1 cellular context compared by ENCODE assay signal in genomic region chr9:78031271-78031825, GRCh38.
TF ChIP-seq lines count a peak whose summit lies in the region.

Gene GNAQ, minus strand, starts transcription at chr9:78031811. Its CDS starts 576 bp downstream, at chr9:78031235.

TF ChIP-seq in HepG2, 621 proteins besides CTCF, POLR2A, EP300 and RAD21 (continued from another document and continues in another):
- TF ChIP-seq ZNF326 (CRISPR knock-in tag; IDR thresholded peaks at IDR 0.05; ENCODE audit: borderline replicate concordance) (no peak), KLF13 (CRISPR knock-in tag; IDR thresholded peaks at IDR 0.05) (no peak), MEIS1 (CRISPR knock-in tag; IDR thresholded peaks at IDR 0.05; ENCODE audit: borderline replicate concordance) (no peak), ZNF574 (CRISPR knock-in tag; IDR thresholded peaks at IDR 0.05) (no peak), ZFX (CRISPR knock-in tag; IDR thresholded peaks at IDR 0.05; ENCODE audit: low read depth) (0 out of 2 replicates have a peak, but pooled peaks have one; percentile 5), NR2C2 (CRISPR knock-in tag; IDR thresholded peaks at IDR 0.05; ENCODE audit: borderline replicate concordance) (no peak), ELK4 (CRISPR knock-in tag; IDR thresholded peaks at IDR 0.05; ENCODE audit: borderline replicate concordance) (no peak), ATF4 (CRISPR knock-in tag; IDR thresholded peaks at IDR 0.05) (no peak), SMARCC2 (IDR thresholded peaks at IDR 0.05) (no peak), GABPB1 (CRISPR knock-in tag; IDR thresholded peaks at IDR 0.05) (0 out of 2 replicates have a peak, but pooled peaks have one; percentile 9), RXRB (CRISPR knock-in tag; IDR thresholded peaks at IDR 0.05; ENCODE audit: borderline replicate concordance) (no peak), ZNF607 (CRISPR knock-in tag; IDR thresholded peaks at IDR 0.05; ENCODE audit: borderline replicate concordance) (no peak), TOE1 (CRISPR knock-in tag; IDR thresholded peaks at IDR 0.05) (no peak), FOXK1 (CRISPR knock-in tag; IDR thresholded peaks at IDR 0.05; ENCODE audit: borderline replicate concordance, low read depth) (no peak), ZBTB1 (CRISPR knock-in tag; IDR thresholded peaks at IDR 0.05; ENCODE audit: borderline replicate concordance) (no peak), ZNF235 (CRISPR knock-in tag; IDR thresholded peaks at IDR 0.05; ENCODE audit: borderline replicate concordance) (0 out of 2 replicates have a peak, but pooled peaks have one; percentile 10), ZNF20 (CRISPR knock-in tag; IDR thresholded peaks at IDR 0.05) (no peak), BORCS8-MEF2B (CRISPR knock-in tag; IDR thresholded peaks at IDR 0.05) (no peak), NR3C1 (CRISPR knock-in tag; IDR thresholded peaks at IDR 0.05) (no peak), TAF15 (IDR thresholded peaks at IDR 0.05; ENCODE audit: low read depth, low read length, poor library complexity, severe bottlenecking) (no peak), BCL6 (CRISPR knock-in tag; IDR thresholded peaks at IDR 0.05) (no peak), FOXA3 (CRISPR knock-in tag; IDR thresholded peaks at IDR 0.05) (no peak), EZH2 (conservative IDR thresholded peaks at IDR 0.05; ENCODE audit: low read depth, low read length) (no peak), TBL1XR1 (IDR thresholded peaks at IDR 0.05; ENCODE audit: borderline replicate concordance, low read length, partially characterized antibody) (no peak), NRL (CRISPR knock-in tag; IDR thresholded peaks at IDR 0.05; ENCODE audit: borderline replicate concordance) (no peak), ZNF275 (CRISPR knock-in tag; IDR thresholded peaks at IDR 0.05; ENCODE audit: borderline replicate concordance) (no peak), KLF11 (CRISPR knock-in tag; IDR thresholded peaks at IDR 0.05) (no peak), TAF1 (CRISPR knock-in tag; IDR thresholded peaks at IDR 0.05) (no peak), FOXM1 (CRISPR knock-in tag; IDR thresholded peaks at IDR 0.05) (no peak), SPEN (CRISPR knock-in tag; IDR thresholded peaks at IDR 0.05; ENCODE audit: low read depth) (no peak), ZUFSP (CRISPR knock-in tag; IDR thresholded peaks at IDR 0.05; ENCODE audit: borderline replicate concordance) (no peak), YEATS4 (CRISPR knock-in tag; IDR thresholded peaks at IDR 0.05; ENCODE audit: borderline replicate concordance) (no peak), MAZ (IDR thresholded peaks at IDR 0.05; ENCODE audit: borderline replicate concordance, low read depth, low read length) (no peak), MAZ (CRISPR knock-in tag; IDR thresholded peaks at IDR 0.05; ENCODE audit: low read depth) (peak; percentile 3; the same call in 1 of the 2 replicates), CCDC6 (CRISPR knock-in tag; IDR thresholded peaks at IDR 0.05) (peak; percentile 69; the same call in 1 of the 2 replicates), ZNF777 (CRISPR knock-in tag; IDR thresholded peaks at IDR 0.05) (peak; percentile 4; the same call in 1 of the 2 replicates), TEF (CRISPR knock-in tag; IDR thresholded peaks at IDR 0.05) (no peak), RAD51 (IDR thresholded peaks at IDR 0.05; ENCODE audit: borderline replicate concordance) (no peak), ZNF446 (CRISPR knock-in tag; IDR thresholded peaks at IDR 0.05) (0 out of 2 replicates have a peak, but pooled peaks have one; percentile 4), TMF1 (CRISPR knock-in tag; IDR thresholded peaks at IDR 0.05; ENCODE audit: low read depth) (peak; percentile 27; the same call in 1 of the 2 replicates), ZNF274 (CRISPR knock-in tag; IDR thresholded peaks at IDR 0.05) (no peak), RBAK (CRISPR knock-in tag; IDR thresholded peaks at IDR 0.05) (no peak), ZNF441 (CRISPR knock-in tag; IDR thresholded peaks at IDR 0.05; ENCODE audit: borderline replicate concordance) (no peak), ZNF562 (CRISPR knock-in tag; IDR thresholded peaks at IDR 0.05; ENCODE audit: borderline replicate concordance) (no peak), ATF1 (CRISPR knock-in tag; IDR thresholded peaks at IDR 0.05) (no peak)
- TF ChIP-seq, protein P1, sequence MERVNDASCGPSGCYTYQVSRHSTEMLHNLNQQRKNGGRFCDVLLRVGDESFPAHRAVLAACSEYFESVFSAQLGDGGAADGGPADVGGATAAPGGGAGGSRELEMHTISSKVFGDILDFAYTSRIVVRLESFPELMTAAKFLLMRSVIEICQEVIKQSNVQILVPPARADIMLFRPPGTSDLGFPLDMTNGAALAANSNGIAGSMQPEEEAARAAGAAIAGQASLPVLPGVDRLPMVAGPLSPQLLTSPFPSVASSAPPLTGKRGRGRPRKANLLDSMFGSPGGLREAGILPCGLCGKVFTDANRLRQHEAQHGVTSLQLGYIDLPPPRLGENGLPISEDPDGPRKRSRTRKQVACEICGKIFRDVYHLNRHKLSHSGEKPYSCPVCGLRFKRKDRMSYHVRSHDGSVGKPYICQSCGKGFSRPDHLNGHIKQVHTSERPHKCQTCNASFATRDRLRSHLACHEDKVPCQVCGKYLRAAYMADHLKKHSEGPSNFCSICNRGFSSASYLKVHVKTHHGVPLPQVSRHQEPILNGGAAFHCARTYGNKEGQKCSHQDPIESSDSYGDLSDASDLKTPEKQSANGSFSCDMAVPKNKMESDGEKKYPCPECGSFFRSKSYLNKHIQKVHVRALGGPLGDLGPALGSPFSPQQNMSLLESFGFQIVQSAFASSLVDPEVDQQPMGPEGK (CRISPR knock-in tag; IDR thresholded peaks at IDR 0.05), result 0 out of 2 replicates have a peak, but pooled peaks have one; percentile 15
- TF ChIP-seq, protein P2, sequence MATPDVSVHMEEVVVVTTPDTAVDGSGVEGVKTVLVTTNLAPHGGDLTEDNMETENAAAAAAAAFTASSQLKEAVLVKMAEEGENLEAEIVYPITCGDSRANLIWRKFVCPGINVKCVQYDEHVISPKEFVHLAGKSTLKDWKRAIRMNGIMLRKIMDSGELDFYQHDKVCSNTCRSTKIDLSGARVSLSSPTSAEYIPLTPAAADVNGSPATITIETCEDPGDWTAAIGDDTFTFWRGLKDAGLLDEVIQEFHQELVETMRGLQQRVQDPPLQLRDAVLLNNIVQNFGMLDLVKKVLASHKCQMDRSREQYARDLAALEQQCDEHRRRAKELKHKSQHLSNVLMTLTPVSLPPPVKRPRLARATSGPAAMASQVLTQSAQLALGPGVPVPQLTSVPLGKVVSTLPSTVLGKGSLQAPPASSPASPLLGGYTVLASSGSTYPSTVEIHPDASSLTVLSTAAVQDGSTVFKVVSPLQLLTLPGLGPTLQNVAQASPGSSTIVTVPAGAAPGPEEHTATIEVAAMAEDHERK (CRISPR knock-in tag; IDR thresholded peaks at IDR 0.05; ENCODE audit: low read depth), result no peak
- TF ChIP-seq, protein P3, sequence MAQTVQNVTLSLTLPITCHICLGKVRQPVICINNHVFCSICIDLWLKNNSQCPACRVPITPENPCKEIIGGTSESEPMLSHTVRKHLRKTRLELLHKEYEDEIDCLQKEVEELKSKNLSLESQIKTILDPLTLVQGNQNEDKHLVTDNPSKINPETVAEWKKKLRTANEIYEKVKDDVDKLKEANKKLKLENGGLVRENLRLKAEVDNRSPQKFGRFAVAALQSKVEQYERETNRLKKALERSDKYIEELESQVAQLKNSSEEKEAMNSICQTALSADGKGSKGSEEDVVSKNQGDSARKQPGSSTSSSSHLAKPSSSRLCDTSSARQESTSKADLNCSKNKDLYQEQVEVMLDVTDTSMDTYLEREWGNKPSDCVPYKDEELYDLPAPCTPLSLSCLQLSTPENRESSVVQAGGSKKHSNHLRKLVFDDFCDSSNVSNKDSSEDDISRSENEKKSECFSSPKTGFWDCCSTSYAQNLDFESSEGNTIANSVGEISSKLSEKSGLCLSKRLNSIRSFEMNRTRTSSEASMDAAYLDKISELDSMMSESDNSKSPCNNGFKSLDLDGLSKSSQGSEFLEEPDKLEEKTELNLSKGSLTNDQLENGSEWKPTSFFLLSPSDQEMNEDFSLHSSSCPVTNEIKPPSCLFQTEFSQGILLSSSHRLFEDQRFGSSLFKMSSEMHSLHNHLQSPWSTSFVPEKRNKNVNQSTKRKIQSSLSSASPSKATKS (CRISPR knock-in tag; IDR thresholded peaks at IDR 0.05), result no peak
- TF ChIP-seq, protein P4, sequence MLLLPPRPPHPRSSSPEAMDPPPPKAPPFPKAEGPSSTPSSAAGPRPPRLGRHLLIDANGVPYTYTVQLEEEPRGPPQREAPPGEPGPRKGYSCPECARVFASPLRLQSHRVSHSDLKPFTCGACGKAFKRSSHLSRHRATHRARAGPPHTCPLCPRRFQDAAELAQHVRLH (CRISPR knock-in tag; IDR thresholded peaks at IDR 0.05; ENCODE audit: borderline replicate concordance, low read depth), result no peak
- TF ChIP-seq, protein P5, sequence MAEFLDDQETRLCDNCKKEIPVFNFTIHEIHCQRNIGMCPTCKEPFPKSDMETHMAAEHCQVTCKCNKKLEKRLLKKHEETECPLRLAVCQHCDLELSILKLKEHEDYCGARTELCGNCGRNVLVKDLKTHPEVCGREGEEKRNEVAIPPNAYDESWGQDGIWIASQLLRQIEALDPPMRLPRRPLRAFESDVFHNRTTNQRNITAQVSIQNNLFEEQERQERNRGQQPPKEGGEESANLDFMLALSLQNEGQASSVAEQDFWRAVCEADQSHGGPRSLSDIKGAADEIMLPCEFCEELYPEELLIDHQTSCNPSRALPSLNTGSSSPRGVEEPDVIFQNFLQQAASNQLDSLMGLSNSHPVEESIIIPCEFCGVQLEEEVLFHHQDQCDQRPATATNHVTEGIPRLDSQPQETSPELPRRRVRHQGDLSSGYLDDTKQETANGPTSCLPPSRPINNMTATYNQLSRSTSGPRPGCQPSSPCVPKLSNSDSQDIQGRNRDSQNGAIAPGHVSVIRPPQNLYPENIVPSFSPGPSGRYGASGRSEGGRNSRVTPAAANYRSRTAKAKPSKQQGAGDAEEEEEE (CRISPR knock-in tag; IDR thresholded peaks at IDR 0.05; ENCODE audit: borderline replicate concordance), result no peak
